In the genomic region with DNA sequence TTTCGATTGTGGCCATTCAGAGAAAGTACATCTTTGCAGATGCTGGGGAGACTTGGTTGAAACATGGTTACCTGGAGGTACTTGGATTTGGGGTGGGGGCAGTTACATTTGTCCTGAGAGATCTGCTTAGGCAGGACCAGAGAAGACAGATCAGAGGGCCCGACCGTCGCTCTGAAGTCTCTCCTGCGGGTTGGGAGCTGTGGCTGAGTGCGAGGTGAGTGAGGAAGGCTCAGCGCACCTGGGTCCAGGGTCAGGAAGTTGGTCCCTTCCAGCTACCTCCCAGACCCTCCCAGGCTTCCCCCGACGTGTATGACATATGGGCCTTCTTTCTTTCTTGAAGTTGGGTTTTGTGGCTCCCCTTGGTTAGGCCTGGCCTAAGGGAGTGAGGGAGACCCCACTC, we compare ENCODE assay signal across 25 cellular contexts.
"Had no signal": no experiment of that assay in that cellular context is flagged by ENCODE, and none has a peak within 500 bp of the region (broad histone marks: within the 10 kb centered on the region; RNA-seq: fewer than 3 reads in every experiment).

No MANE protein-coding gene starts in this region.

- DNase-seq: dermis blood vessel endothelial cell; effector memory CD4-positive, alpha-beta T cell; gastrocnemius medialis; kidney glomerular epithelial cell; left colon; left ventricle myocardium inferior; naive thymus-derived CD8-positive, alpha-beta T cell; nephron progenitor cell; occipital lobe; stimulated activated CD4-positive, alpha-beta T cell treated with anti-CD3 and anti-CD28 coated beads, Interleukin-2, amount 100 ng/mL, for 24 hours; stimulated activated CD4-positive, alpha-beta T cell treated with anti-CD3 and anti-CD28 coated beads, Interleukin-4, amount 100 ng/mL, for 24 hours; stimulated activated naive CD4-positive, alpha-beta T cell treated with Interleukin-2 at 50 U/mL for 16 hours; stomach; thyroid gland had no signal

- H3K4me1 Mint-ChIP-seq: central memory CD8-positive, alpha-beta T cell; stimulated activated effector memory CD8-positive, alpha-beta T cell treated with anti-CD3 and anti-CD28 coated beads, Interleukin-12 subunit alpha, Interleukin-12 subunit beta, amount 100 ng/mL, for 72 hours had no signal

- H3K36me3 ChIP-seq: gastrocnemius medialis, heart left ventricle, left ventricle myocardium inferior, lower lobe of right lung, pancreas, right lobe of liver, thyroid gland had no signal

- H3K4me1 ChIP-seq: pancreas had no signal

- H3K4me2 ChIP-seq: hepatocyte, smooth muscle cell had no signal

- H2AFZ ChIP-seq: hepatocyte had no signal

- H3K79me2 ChIP-seq: hepatocyte had no signal

- H3K27ac Mint-ChIP-seq: nephron progenitor cell; progenitor cell of endocrine pancreas; stimulated activated effector memory CD8-positive, alpha-beta T cell treated with anti-CD3 and anti-CD28 coated beads, Interleukin-12 subunit alpha, Interleukin-12 subunit beta, amount 100 ng/mL, for 72 hours; type B pancreatic cell had no signal

- H3K27ac ChIP-seq: coronary artery, gastrocnemius medialis, heart left ventricle, hepatocyte, left ventricle myocardium inferior, lower lobe of right lung, pancreas, right lobe of liver, stomach, thyroid gland had no signal

- H3K4me3 Mint-ChIP-seq: central memory CD8-positive, alpha-beta T cell; naive thymus-derived CD8-positive, alpha-beta T cell; nephron progenitor cell; stimulated activated effector memory CD8-positive, alpha-beta T cell treated with anti-CD3 and anti-CD28 coated beads, Interleukin-12 subunit alpha, Interleukin-12 subunit beta, amount 100 ng/mL, for 72 hours; type B pancreatic cell had no signal

- H3K9me3 Mint-ChIP-seq: central memory CD8-positive, alpha-beta T cell; naive thymus-derived CD8-positive, alpha-beta T cell; stimulated activated effector memory CD8-positive, alpha-beta T cell treated with anti-CD3 and anti-CD28 coated beads, Interleukin-12 subunit alpha, Interleukin-12 subunit beta, amount 100 ng/mL, for 72 hours; type B pancreatic cell had no signal

- ATAC-seq: gastrocnemius medialis; heart left ventricle; left colon; lower lobe of right lung; naive thymus-derived CD8-positive, alpha-beta T cell; pancreas; right lobe of liver; stimulated activated effector memory CD8-positive, alpha-beta T cell treated with anti-CD3 and anti-CD28 coated beads, Interleukin-12 subunit alpha, Interleukin-12 subunit beta, amount 100 ng/mL, for 72 hours had no signal

- H3K9me3 ChIP-seq: gastrocnemius medialis, heart left ventricle, left ventricle myocardium inferior, lower lobe of right lung, pancreas, right lobe of liver, stomach, thyroid gland had no signal

- H3K27me3 Mint-ChIP-seq: central memory CD8-positive, alpha-beta T cell had no signal

- H3K27me3 ChIP-seq: gastrocnemius medialis, heart left ventricle, hepatocyte, pancreas, right lobe of liver, stomach, thyroid gland had no signal

- H3K36me3 Mint-ChIP-seq: stimulated activated effector memory CD8-positive, alpha-beta T cell treated with anti-CD3 and anti-CD28 coated beads, Interleukin-12 subunit alpha, Interleukin-12 subunit beta, amount 100 ng/mL, for 72 hours had no signal

- H3K4me3 ChIP-seq: coronary artery, gastrocnemius medialis, heart left ventricle, hepatocyte, left ventricle myocardium inferior, lower lobe of right lung, pancreas, right lobe of liver, smooth muscle cell, stomach, thyroid gland had no signal
